ENCODE assay signal across 8 cellular contexts in genomic region chr3:152299243-152299976, GRCh38. TPM values are rescaled to one million over a fixed set of nuclear protein-coding genes. Genes with fewer than 3 reads are reported as not detected.
DNase-seq lines count a peak whose midpoint lies in the region; ATAC-seq and TF ChIP-seq lines count a peak whose summit lies in the region.

No MANE protein-coding gene starts in this region.

- H3K4ac ChIP-seq in IMR-90 (ENCODE audit: low read depth, low read length) = peak overlapping the region; percentile 42; the same call in 1 of the 2 replicates
- peak overlapping the region in 1 of 2 experiments; percentile 17 for H3K4ac ChIP-seq in mesenchymal stem cell (ENCODE audit: low read depth in 1 of 2, low read length in 2 of 2)

- H2AK5ac ChIP-seq in IMR-90 (ENCODE audit: low read depth, low read length) = peak overlapping the region; percentile 38
- H2AK5ac ChIP-seq in mesenchymal stem cell (ENCODE audit: low read length, severe bottlenecking) = no peak overlapping the region

- H4K8ac ChIP-seq in IMR-90 (ENCODE audit: low read depth in 2 of 2, low read length in 2 of 2) (peak overlapping the region in 1 of 2 experiments; percentile 33; a peak in 1 of 4 replicates), mesenchymal stem cell (ENCODE audit: low read length) (no peak overlapping the region)

- intact Hi-C loops in IMR-90 (cut with micrococcal nuclease) = no loop called here
- intact Hi-C loops in breast epithelium (cut with DNase I; ENCODE audit: low total_unique reads) = no loop called here

- H2AK9ac ChIP-seq in IMR-90 (replicated peaks; ENCODE audit: low read depth, low read length, poor library complexity) = no peak overlapping the region

- peaks cover 12% of the 10 kb centered on the region for H3K9me1 ChIP-seq in IMR-90 (ENCODE audit: insufficient read depth, low read length)

- H3K23ac ChIP-seq in IMR-90 (ENCODE audit: low read depth, low read length) (peak overlapping the region; percentile 72), mesenchymal stem cell (ENCODE audit: low read length in 2 of 2) (no peak overlapping the region)

- H3K36me3 ChIP-seq in ES-I3 (ENCODE audit: insufficient read depth, low read length) = no peaks in the 10 kb centered on the region
- peaks cover 3% of the 10 kb centered on the region for H3K36me3 ChIP-seq in IMR-90 (ENCODE audit: control insufficient read depth, insufficient read depth, low read length)
- no peaks in the 10 kb centered on the region for H3K36me3 ChIP-seq in breast epithelium
- peaks cover 3 to 22% of the 10 kb centered on the region in 2 experiments for H3K36me3 ChIP-seq in mesenchymal stem cell (ENCODE audit: control insufficient read depth in 1 of 2, insufficient read depth in 2 of 2, low read depth in 1 of 2, low read length in 2 of 2)

- no peak for DNase-seq in IMR-90
- DNase-seq in breast epithelium (ENCODE audit: low spot score in 2 of 2) = no peak
- no peak for DNase-seq in mesenchymal stem cell
- DNase-seq in T1000 (lab: John Stamatoyannopoulos, UW) = no peak
- no peak for DNase-seq in NCI-H2171 (lab: John Stamatoyannopoulos, UW)

- H3K9me3 ChIP-seq in ES-I3 (ENCODE audit: control insufficient read depth, insufficient read depth, low read length) (no peaks in the 10 kb centered on the region), IMR-90 (ENCODE audit: control insufficient read depth, insufficient read depth, low read length) (no peaks in the 10 kb centered on the region), breast epithelium (no peaks in the 10 kb centered on the region), mesenchymal stem cell (ENCODE audit: control insufficient read depth, low read length) (no peaks in the 10 kb centered on the region)

- H3K4me2 ChIP-seq in IMR-90 (ENCODE audit: low read depth, low read length) = peak overlapping the region; percentile 98
- no peak overlapping the region for H3K4me2 ChIP-seq in mesenchymal stem cell (ENCODE audit: low read length, poor library complexity, severe bottlenecking)

- POLR2A ChIA-PET in IMR-90 (lab: Charles Lee; ENCODE audit: unreplicated experiment) = no interaction called here

- TF ChIP-seq RAD21 in IMR-90 (IDR thresholded peaks at IDR 0.05; ENCODE audit: low read length) = no peak

- H4K5ac ChIP-seq in IMR-90 (ENCODE audit: low read depth, low read length) = no peak overlapping the region; the same call in 1 of the 2 replicates

- no peak overlapping the region for H3K56ac ChIP-seq in IMR-90 (ENCODE audit: extremely low read depth, insufficient read depth, low read length)

- H3K4me3 ChIP-seq in IMR-90 (ENCODE audit: insufficient read depth, low read depth, low read length) (peak overlapping the region; percentile 52), breast epithelium (peak overlapping the region; percentile 19 to 64 (median 45)), mesenchymal stem cell (ENCODE audit: insufficient read depth in 1 of 2, low read depth in 1 of 2, low read length in 2 of 2) (peak overlapping the region in 1 of 2 experiments; percentile 71)

- no peak overlapping the region for H2BK20ac ChIP-seq in IMR-90 (ENCODE audit: low read depth, low read length)

- peak overlapping the region; percentile 24; the same call in 1 of the 2 replicates for H2BK120ac ChIP-seq in IMR-90 (ENCODE audit: low read depth, low read length)
- no peak overlapping the region for H2BK120ac ChIP-seq in mesenchymal stem cell (ENCODE audit: low read depth, low read length)

- H3K14ac ChIP-seq in IMR-90 (replicated peaks; ENCODE audit: low read depth, low read length) = peak overlapping the region; percentile 51; the same call in 1 of the 2 replicates
- H3K14ac ChIP-seq in mesenchymal stem cell (ENCODE audit: low read length in 2 of 2) = no peak overlapping the region

- H2BK15ac ChIP-seq in IMR-90 (ENCODE audit: low read depth, low read length) (0 out of 3 replicates have a peak overlapping the region, but pooled peaks have one; percentile 7), mesenchymal stem cell (ENCODE audit: low read depth, poor library complexity, severe bottlenecking) (no peak overlapping the region)

- H2BK5ac ChIP-seq in IMR-90 (ENCODE audit: low read depth, low read length, poor library complexity, severe bottlenecking) (peak overlapping the region; percentile 80), mesenchymal stem cell (ENCODE audit: low read depth, low read length, poor library complexity, severe bottlenecking) (no peak overlapping the region)

- WGBS in IMR-90 (ENCODE audit: extremely low coverage in 2 of 2, insufficient read length in 1 of 2), 2 experiments = no CpG with 5 or more reads among the region's 9 CpGs
- 84% methylated on average over 7 of the region's 9 CpGs for WGBS in mesenchymal stem cell

- in situ Hi-C loops in IMR-90 (cut with MboI; ENCODE audit: low sequenced_read_pairs) = no loop called here

- H2AFZ ChIP-seq in IMR-90 (replicated peaks; ENCODE audit: low read length, poor library complexity) (no peak overlapping the region), mesenchymal stem cell (ENCODE audit: low read depth, low read length) (no peak overlapping the region)

- TSS peak; percentile 61 for BruUV-seq in IMR-90 (replicated peaks; lab: Mats Ljungman, UMichigan)

- TF ChIP-seq POLR2A in IMR-90 (IDR thresholded peaks at IDR 0.05; ENCODE audit: low read depth, low read length) (no peak), breast epithelium (IDR thresholded peaks at IDR 0.05) (no peak)

- H3K4me1 ChIP-seq in ES-I3 (ENCODE audit: insufficient read depth, low read length) (peaks cover 27% of the 10 kb centered on the region), IMR-90 (ENCODE audit: control insufficient read depth, insufficient read depth, low read length) (peaks cover 12% of the 10 kb centered on the region), breast epithelium (peaks cover 0 to 11% of the 10 kb centered on the region in 2 donors), mesenchymal stem cell (ENCODE audit: control insufficient read depth, insufficient read depth, low read depth, low read length) (peaks cover 7% of the 10 kb centered on the region)

- ATAC-seq in IMR-90 (ENCODE audit: low read depth) = no peak
- ATAC-seq in HG03521 (IDR thresholded peaks at IDR 0.05; ENCODE audit: unreplicated experiment) = no peak
- ATAC-seq in GM19395 (IDR thresholded peaks at IDR 0.05; ENCODE audit: unreplicated experiment) = no peak

- H3K27me3 ChIP-seq in IMR-90 (ENCODE audit: control insufficient read depth, insufficient read depth, low read length) (no peaks in the 10 kb centered on the region), breast epithelium (no peaks in the 10 kb centered on the region), mesenchymal stem cell (ENCODE audit: control insufficient read depth in 1 of 2, insufficient read depth in 1 of 2, low read length in 2 of 2) (no peaks in the 10 kb centered on the region)

- no peak for TF ChIP-seq CTCF in IMR-90 (conservative IDR thresholded peaks at IDR 0.05; ENCODE audit: low read depth, low read length)
- TF ChIP-seq CTCF in breast epithelium (IDR thresholded peaks at IDR 0.05) = no peak

- peak overlapping the region; percentile 4; the same call in 1 of the 2 replicates for H3K18ac ChIP-seq in IMR-90 (ENCODE audit: low read depth, low read length)
- H3K18ac ChIP-seq in mesenchymal stem cell (ENCODE audit: low read depth in 1 of 2, low read length in 2 of 2) = peak overlapping the region in 1 of 2 experiments; percentile 43

- dilution Hi-C loops in IMR-90 (cut with HindIII; ENCODE audit: low sequenced_read_pairs, unreplicated experiment) = no loop called here

- CTCF ChIA-PET in IMR-90 (lab: Yijun Ruan, JAX) = interaction anchor here (1.0 kb wide), 2 partner anchors 9 to 12 kb away, joined by 3 read pairs; no protein-coding TSS in a partner anchor

- H3K27ac ChIP-seq in IMR-90 (ENCODE audit: insufficient read depth, low read length) = peak overlapping the region; percentile 90
- peak overlapping the region; percentile 87 to 90 for H3K27ac ChIP-seq in breast epithelium
- peak overlapping the region; percentile 33 for H3K27ac ChIP-seq in mesenchymal stem cell (ENCODE audit: low read length, poor library complexity, severe bottlenecking)

- H4K91ac ChIP-seq in IMR-90 (ENCODE audit: insufficient read depth, low read depth, low read length) (no peak overlapping the region), mesenchymal stem cell (ENCODE audit: low read length) (no peak overlapping the region)

- H4K20me1 ChIP-seq in IMR-90 (ENCODE audit: insufficient read depth, low read length) = peaks cover 48% of the 10 kb centered on the region

- peak overlapping the region; percentile 82 for H3K9ac ChIP-seq in ES-I3 (ENCODE audit: low read depth, low read length)
- H3K9ac ChIP-seq in IMR-90 (ENCODE audit: low read depth, low read length) = peak overlapping the region; percentile 57
- peak overlapping the region; percentile 88 for H3K9ac ChIP-seq in mesenchymal stem cell (ENCODE audit: low read length)

- peak overlapping the region in 1 of 2 experiments; percentile 39 for H2BK12ac ChIP-seq in mesenchymal stem cell (ENCODE audit: low read length in 2 of 2)

- H3K79me1 ChIP-seq in IMR-90 (ENCODE audit: low read depth in 1 of 2, low read length in 2 of 2) = peaks cover 2 to 50% of the 10 kb centered on the region in 2 experiments; a peak in 2 of 4 replicates
- peaks cover 2% of the 10 kb centered on the region for H3K79me1 ChIP-seq in mesenchymal stem cell (replicated peaks; ENCODE audit: low read length, poor library complexity, severe bottlenecking)

TF ChIP-seq in IMR-90, 13 proteins besides CTCF, POLR2A, EP300 and RAD21 (continues in another document):
- TF ChIP-seq FOS (IDR thresholded peaks at IDR 0.05; ENCODE audit: low read depth, low read length) (no peak), RCOR1 (IDR thresholded peaks at IDR 0.05; ENCODE audit: insufficient replicate concordance, low read length) (no peak), BHLHE40 (IDR thresholded peaks at IDR 0.05; ENCODE audit: low read depth, low read length) (no peak), MAZ (IDR thresholded peaks at IDR 0.05; ENCODE audit: borderline replicate concordance, low read depth, low read length) (no peak), SMC3 (IDR thresholded peaks at IDR 0.05; ENCODE audit: low read depth, low read length) (no peak)
- TF ChIP-seq, protein P1, sequence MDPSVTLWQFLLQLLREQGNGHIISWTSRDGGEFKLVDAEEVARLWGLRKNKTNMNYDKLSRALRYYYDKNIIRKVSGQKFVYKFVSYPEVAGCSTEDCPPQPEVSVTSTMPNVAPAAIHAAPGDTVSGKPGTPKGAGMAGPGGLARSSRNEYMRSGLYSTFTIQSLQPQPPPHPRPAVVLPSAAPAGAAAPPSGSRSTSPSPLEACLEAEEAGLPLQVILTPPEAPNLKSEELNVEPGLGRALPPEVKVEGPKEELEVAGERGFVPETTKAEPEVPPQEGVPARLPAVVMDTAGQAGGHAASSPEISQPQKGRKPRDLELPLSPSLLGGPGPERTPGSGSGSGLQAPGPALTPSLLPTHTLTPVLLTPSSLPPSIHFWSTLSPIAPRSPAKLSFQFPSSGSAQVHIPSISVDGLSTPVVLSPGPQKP (IDR thresholded peaks at IDR 0.05; ENCODE audit: borderline replicate concordance, low read depth, low read length) = no peak

RNA-seq across cellular contexts. Expression of gene MBNL1, which starts 30.7 kb away (rescaled TPM):
- total RNA-seq in IMR-90 (2012; rRNA removed) (515 and 664 TPM in 2 replicates), breast epithelium (100 to 1,000 TPM; 314 to 702 (median 353) TPM)
- 127 and 129 TPM in 2 replicates for polyA plus RNA-seq in IMR-90 (2012; rRNA removed)
- polyA plus RNA-seq in IMR-90 (2012; cell fraction: cytosol; rRNA removed) = 41.6 and 47.4 TPM in 2 replicates
- 48.0 and 82.1 TPM in 2 replicates for polyA plus RNA-seq in IMR-90 (2012; cell fraction: nucleus; rRNA removed; ENCODE audit: low replicate concordance)
- 85.7 TPM for polyA plus RNA-seq in mesenchymal stem cell (2013, experiment 1 of 2)
- 85.2 TPM for polyA plus RNA-seq in mesenchymal stem cell (2013, experiment 2 of 2)

Comparison
In these comparisons a context has a peak if more than half of its experiments do, and no peak if none do; other contexts are left out.
1. H3K27ac ChIP-seq: peak in every context shown above with its lines; median percentile 90 in IMR-90; 88 in breast epithelium; 33 in mesenchymal stem cell.